Comparison of ENCODE assay signal across 24 cellular contexts in the genomic region with DNA sequence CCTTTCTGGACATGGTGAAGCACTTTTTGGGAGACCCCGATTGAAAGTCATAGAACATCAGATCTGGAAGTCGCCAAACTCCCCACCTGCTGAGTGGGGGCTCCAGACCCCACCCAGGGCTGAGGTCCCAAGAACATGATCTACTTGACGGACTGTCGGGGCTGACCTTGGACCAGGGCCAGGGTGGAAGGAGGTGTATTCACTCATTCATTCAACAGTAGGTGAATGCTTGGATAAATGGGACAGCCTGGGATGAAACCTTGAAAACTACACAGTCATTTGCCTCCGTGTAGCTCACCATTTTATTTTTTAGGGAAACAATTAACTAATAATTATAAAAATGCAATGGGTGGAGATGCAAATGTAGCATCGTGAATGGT.
DNase-seq lines count a peak whose midpoint lies in the region; ATAC-seq, FAIRE-seq and TF ChIP-seq lines count a peak whose summit lies in the region.
"Had no signal": no experiment of that assay in that cellular context is flagged by ENCODE, and none has a peak within 500 bp of the region (broad histone marks: within the 10 kb centered on the region; RNA-seq: fewer than 3 reads in every experiment).

No MANE protein-coding gene starts in this region.

- intact Hi-C loops in kidney (cut with DNase I) (no loop called here), posterior vena cava (cut with DNase I) (no loop called here), upper lobe of right lung (cut with DNase I) (no loop called here)

- H3K4me1 ChIP-seq in kidney (ENCODE audit: control insufficient read depth in 1 of 2, insufficient read depth in 1 of 2, low read depth in 1 of 2, low read length in 2 of 2), result no peaks in the 10 kb centered on the region
- H3K4me1 ChIP-seq in upper lobe of right lung, result no peaks in the 10 kb centered on the region
- H3K4me1 ChIP-seq: BLaER1 treated with 17β-estradiol and CSF1 and Interleukin-3, amounts not matched to agents 10 nM and 100 nM; Peyer's patch; SJSA1 had no signal

- FAIRE-seq in kidney (lab: Jason Lieb, UNC), result no peak
- FAIRE-seq: GM12878, K562 had no signal

- H3K4me3 ChIP-seq in kidney (ENCODE audit: low read length in 2 of 2) (no peak overlapping the region), upper lobe of right lung (no peak overlapping the region), foreskin fibroblast (ENCODE audit: low read depth in 1 of 2, low read length in 2 of 2) (no peak overlapping the region)
- H3K4me3 ChIP-seq: BLaER1 treated with 17β-estradiol and CSF1 and Interleukin-3, amounts not matched to agents 10 nM and 100 nM; GM12878; K562; MG63; Peyer's patch; SJSA1 had no signal

- peaks cover 5% of the 10 kb centered on the region for H3K27me3 ChIP-seq in upper lobe of right lung
- H3K27me3 ChIP-seq: BLaER1 treated with 17β-estradiol and CSF1 and Interleukin-3, amounts not matched to agents 10 nM and 100 nM; Peyer's patch; SJSA1 had no signal

- no peaks in the 10 kb centered on the region for H3K9me3 ChIP-seq in kidney (ENCODE audit: control insufficient read depth in 1 of 2, low read length in 2 of 2)
- H3K9me3 ChIP-seq in upper lobe of right lung, result no peaks in the 10 kb centered on the region
- H3K9me3 ChIP-seq: BLaER1 treated with 17β-estradiol and CSF1 and Interleukin-3, amounts not matched to agents 10 nM and 100 nM; MG63; Peyer's patch had no signal

- no peak overlapping the region for H3K9ac ChIP-seq in kidney (ENCODE audit: low read length in 2 of 2)
- H3K9ac ChIP-seq: BLaER1 treated with 17β-estradiol and CSF1 and Interleukin-3, amounts not matched to agents 10 nM and 100 nM had no signal

- ATAC-seq in upper lobe of right lung (no peak), GM19397 (IDR thresholded peaks at IDR 0.05; ENCODE audit: unreplicated experiment) (no peak)
- ATAC-seq: CD8-positive, alpha-beta T cell; GM12878; HCT116; K562 had no signal

- H3K27ac ChIP-seq in kidney (ENCODE audit: low read depth in 2 of 2, low read length in 2 of 2) (no peak overlapping the region), upper lobe of right lung (no peak overlapping the region)
- H3K27ac ChIP-seq: BLaER1 treated with 17β-estradiol and CSF1 and Interleukin-3, amounts not matched to agents 10 nM and 100 nM; Peyer's patch; SJSA1 had no signal

- H3K36me3 ChIP-seq in kidney (ENCODE audit: control insufficient read depth in 1 of 2, insufficient read depth in 2 of 2, low read length in 2 of 2) (no peaks in the 10 kb centered on the region), upper lobe of right lung (no peaks in the 10 kb centered on the region)
- H3K36me3 ChIP-seq: BLaER1 treated with 17β-estradiol and CSF1 and Interleukin-3, amounts not matched to agents 10 nM and 100 nM; MG63; Peyer's patch; SJSA1 had no signal

- peak; percentile 45 for DNase-seq in activated effector memory CD4-positive, alpha-beta T cell treated with anti-CD3 and anti-CD28 coated beads, Interleukin-2, amount 50 U/mL, for 16 hours
- no peak for DNase-seq in activated effector memory CD4-positive, alpha-beta T cell treated with Interleukin-2 at 50 U/mL for 16 hours
- peak; percentile 32 for DNase-seq in kidney
- peak; percentile 67 for DNase-seq in posterior vena cava (ENCODE audit: low spot score)
- peak; percentile 34 for DNase-seq in upper lobe of right lung
- no peak for DNase-seq in foreskin fibroblast
- DNase-seq in stimulated activated CD4-positive, alpha-beta T cell treated with anti-CD3 and anti-CD28 coated beads, Interleukin-1b, Interleukin-23, amount 100 ng/mL, for 48 hours, result no peak
- DNase-seq: 8988T; CD8-positive, alpha-beta T cell; DND-41; GOT3; MG63; NCI-H1048; NCI-H1417 treated with DMSO at 0.1 percent for 48 hours; NCI-H187; NCI-H446; NCI-H526 had no signal

- TF ChIP-seq CTCF in kidney (IDR thresholded peaks at IDR 0.05; ENCODE audit: borderline replicate concordance, extremely low read depth, insufficient read depth), result no peak
- TF ChIP-seq CTCF in upper lobe of right lung (IDR thresholded peaks at IDR 0.05), result no peak
- no peak for TF ChIP-seq CTCF in foreskin fibroblast (IDR thresholded peaks at IDR 0.05; ENCODE audit: low read depth, low read length)

Comparison
In these comparisons a context has a peak if more than half of its experiments do, and no peak if none do; other contexts are left out.
1. DNase-seq: peak in activated effector memory CD4-positive, alpha-beta T cell treated with anti-CD3 and anti-CD28 coated beads, Interleukin-2, amount 50 U/mL, for 16 hours (single experiment), kidney (single experiment), posterior vena cava (single experiment) and upper lobe of right lung (single experiment); none in activated effector memory CD4-positive, alpha-beta T cell treated with Interleukin-2 at 50 U/mL for 16 hours (single experiment), foreskin fibroblast (0 of 2) and stimulated activated CD4-positive, alpha-beta T cell treated with anti-CD3 and anti-CD28 coated beads, Interleukin-1b, Interleukin-23, amount 100 ng/mL, for 48 hours (single experiment).